ENCODE assay signal across 10 cellular contexts in the genomic region with DNA sequence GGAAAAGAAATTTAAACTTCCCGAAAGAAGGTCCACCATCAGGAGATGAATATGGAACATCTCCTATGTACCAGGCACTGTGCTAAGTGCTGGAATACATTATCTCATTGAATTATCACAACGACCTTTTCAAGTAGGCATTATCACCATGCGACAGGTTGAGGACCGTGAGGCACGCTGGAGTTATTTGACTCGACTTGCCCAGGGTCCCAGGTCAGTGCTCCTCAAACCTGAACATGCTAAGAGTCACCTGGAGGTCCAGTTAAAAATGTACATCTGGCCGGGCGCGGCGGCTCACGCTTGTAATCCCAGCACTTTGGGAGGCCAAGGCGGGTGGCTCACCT. TPM values are rescaled to one million over a fixed set of nuclear protein-coding genes. Genes with fewer than 3 reads are reported as not detected.
DNase-seq lines count a peak whose midpoint lies in the region; ATAC-seq and TF ChIP-seq lines count a peak whose summit lies in the region.
"Had no signal": no experiment of that assay in that cellular context is flagged by ENCODE, and none has a peak within 500 bp of the region (broad histone marks: within the 10 kb centered on the region; RNA-seq: fewer than 3 reads in every experiment).

No MANE protein-coding gene starts in this region.

- H3K36me3 Mint-ChIP-seq in WTC11 (no peaks in the 10 kb centered on the region; the same call in 1 of the 2 replicates), type B pancreatic cell (no peaks in the 10 kb centered on the region)

- H3K9me3 ChIP-seq in heart right ventricle (no peaks in the 10 kb centered on the region), gastroesophageal sphincter (no peaks in the 10 kb centered on the region)
- H3K9me3 ChIP-seq: transverse colon had no signal

- CTCF ChIA-PET in WTC11 (lab: Charles Lee) = interaction anchor here (1.0 to 2.9 kb wide), 25 partner anchors 9 to 241 kb away, joined by 3 to 55 read pairs (median 9); a partner anchor contains a TSS

- H3K4me1 Mint-ChIP-seq in WTC11 (peaks cover 14% of the 10 kb centered on the region), type B pancreatic cell (ENCODE audit: unreplicated experiment) (no peaks in the 10 kb centered on the region)

- peak overlapping the region; percentile 51; the same call in 1 of the 2 replicates for H3K4me3 Mint-ChIP-seq in WTC11
- no peak overlapping the region for H3K4me3 Mint-ChIP-seq in type B pancreatic cell

- TF ChIP-seq EP300 in gastroesophageal sphincter (IDR thresholded peaks at IDR 0.05) = no peak

- H3K27me3 Mint-ChIP-seq in WTC11 (ENCODE audit: low read depth) (no peaks in the 10 kb centered on the region), type B pancreatic cell (peaks cover 4% of the 10 kb centered on the region)

- ATAC-seq in heart right ventricle = peak in 2 of 8 donors; percentile 7 to 8
- ATAC-seq in left cardiac atrium = no peak
- ATAC-seq in WTC11 = no peak
- peak; percentile 7 for ATAC-seq in gastroesophageal sphincter
- no peak for ATAC-seq in GM18498 (IDR thresholded peaks at IDR 0.05; ENCODE audit: unreplicated experiment)

- H3K4me3 ChIP-seq in heart right ventricle (peak overlapping the region in 5 of 10 donors; percentile 45 to 55 (median 53)), gastroesophageal sphincter (peak overlapping the region in 1 of 2 donors; percentile 46)

- peaks cover 0 to 18% (median 10%) of the 10 kb centered on the region in 9 donors for H3K4me1 ChIP-seq in heart right ventricle
- H3K4me1 ChIP-seq in gastroesophageal sphincter = peaks cover 0 to 35% (median 0%) of the 10 kb centered on the region in 3 donors

- no peak for DNase-seq in heart right ventricle
- DNase-seq in left cardiac atrium = no peak
- DNase-seq in WTC11 (ENCODE audit: low spot score) = no peak
- DNase-seq in type B pancreatic cell (ENCODE audit: extremely low spot score, unreplicated experiment) = no peak
- no peak for DNase-seq in stimulated activated CD8-positive, alpha-beta memory T cell treated with anti-CD3 and anti-CD28 coated beads, Interleukin-4, amount 100 ng/mL, for 48 hours
- no peak for DNase-seq in activated CD4-positive, CD25-positive, alpha-beta regulatory T cell (lab: John Stamatoyannopoulos, UW)

- TF ChIP-seq CTCF in heart right ventricle (IDR thresholded peaks at IDR 0.05) (peak in 5 of 9 donors; percentile 3 to 13 (median 3)), WTC11 (IDR thresholded peaks at IDR 0.05) (peak; percentile 5; the same call in 1 of the 2 replicates), gastroesophageal sphincter (IDR thresholded peaks at IDR 0.05) (no peak), type B pancreatic cell (conservative IDR thresholded peaks at IDR 0.05) (peak; percentile 19)

- H3K36me3 ChIP-seq in heart right ventricle (no peaks in the 10 kb centered on the region), gastroesophageal sphincter (no peaks in the 10 kb centered on the region)
- H3K36me3 ChIP-seq: transverse colon had no signal

- intact Hi-C loops in heart right ventricle (cut with DNase I) (loop anchor here in 3 of 10 donors (5.0 to 10.0 kb wide), 3 partner anchors 68 to 685 kb away; a partner anchor contains a TSS), left cardiac atrium (cut with DNase I) (loop anchor here in 1 of 2 donors (5.0 kb wide), 2 partner anchors 73 to 683 kb away; no protein-coding TSS in a partner anchor)

- H3K27me3 ChIP-seq in heart right ventricle (peaks cover 0 to 23% (median 0%) of the 10 kb centered on the region in 7 donors), gastroesophageal sphincter (peaks cover 14% of the 10 kb centered on the region)

- no peak overlapping the region for H3K27ac Mint-ChIP-seq in WTC11
- no peak overlapping the region for H3K27ac Mint-ChIP-seq in type B pancreatic cell
- H3K27ac Mint-ChIP-seq: progenitor cell of endocrine pancreas had no signal

- H3K9me3 Mint-ChIP-seq in WTC11 (no peaks in the 10 kb centered on the region), type B pancreatic cell (no peaks in the 10 kb centered on the region)

- WGBS in heart right ventricle, 2 donors = 75 to 77% methylated on average over 12 of the region's 12 CpGs
- 56 to 76% methylated on average over 6 to 9 of the region's 12 CpGs for WGBS in gastroesophageal sphincter (ENCODE audit: low coverage in 1 of 2), 2 donors

- POLR2A ChIA-PET in WTC11 (lab: Charles Lee) = interaction anchor here (0.6 to 1.5 kb wide), 5 partner anchors 12 to 611 kb away, joined by 3 to 5 read pairs (median 4); no protein-coding TSS in a partner anchor

- no peak for TF ChIP-seq POLR2A in gastroesophageal sphincter (IDR thresholded peaks at IDR 0.05)

- H3K27ac ChIP-seq in heart right ventricle (peak overlapping the region in 1 of 10 donors; percentile 83), gastroesophageal sphincter (no peak overlapping the region)

TF ChIP-seq in WTC11, 78 proteins besides CTCF, POLR2A, EP300 and RAD21:
- no peak for TF ChIP-seq TCF7 (CRISPR knock-in tag; IDR thresholded peaks at IDR 0.05; ENCODE audit: low read depth)
- TF ChIP-seq, protein P1, sequence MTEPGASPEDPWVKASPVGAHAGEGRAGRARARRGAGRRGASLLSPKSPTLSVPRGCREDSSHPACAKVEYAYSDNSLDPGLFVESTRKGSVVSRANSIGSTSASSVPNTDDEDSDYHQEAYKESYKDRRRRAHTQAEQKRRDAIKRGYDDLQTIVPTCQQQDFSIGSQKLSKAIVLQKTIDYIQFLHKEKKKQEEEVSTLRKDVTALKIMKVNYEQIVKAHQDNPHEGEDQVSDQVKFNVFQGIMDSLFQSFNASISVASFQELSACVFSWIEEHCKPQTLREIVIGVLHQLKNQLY (CRISPR knock-in tag; IDR thresholded peaks at IDR 0.05) = no peak
- TF ChIP-seq, protein P2, sequence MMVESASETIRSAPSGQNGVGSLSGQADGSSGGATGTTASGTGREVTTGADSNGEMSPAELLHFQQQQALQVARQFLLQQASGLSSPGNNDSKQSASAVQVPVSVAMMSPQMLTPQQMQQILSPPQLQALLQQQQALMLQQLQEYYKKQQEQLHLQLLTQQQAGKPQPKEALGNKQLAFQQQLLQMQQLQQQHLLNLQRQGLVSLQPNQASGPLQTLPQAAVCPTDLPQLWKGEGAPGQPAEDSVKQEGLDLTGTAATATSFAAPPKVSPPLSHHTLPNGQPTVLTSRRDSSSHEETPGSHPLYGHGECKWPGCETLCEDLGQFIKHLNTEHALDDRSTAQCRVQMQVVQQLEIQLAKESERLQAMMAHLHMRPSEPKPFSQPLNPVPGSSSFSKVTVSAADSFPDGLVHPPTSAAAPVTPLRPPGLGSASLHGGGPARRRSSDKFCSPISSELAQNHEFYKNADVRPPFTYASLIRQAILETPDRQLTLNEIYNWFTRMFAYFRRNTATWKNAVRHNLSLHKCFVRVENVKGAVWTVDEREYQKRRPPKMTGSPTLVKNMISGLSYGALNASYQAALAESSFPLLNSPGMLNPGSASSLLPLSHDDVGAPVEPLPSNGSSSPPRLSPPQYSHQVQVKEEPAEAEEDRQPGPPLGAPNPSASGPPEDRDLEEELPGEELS (CRISPR knock-in tag; IDR thresholded peaks at IDR 0.05) = no peak
- no peak for TF ChIP-seq EMX1 (CRISPR knock-in tag; IDR thresholded peaks at IDR 0.05)
- TF ChIP-seq, protein P3, sequence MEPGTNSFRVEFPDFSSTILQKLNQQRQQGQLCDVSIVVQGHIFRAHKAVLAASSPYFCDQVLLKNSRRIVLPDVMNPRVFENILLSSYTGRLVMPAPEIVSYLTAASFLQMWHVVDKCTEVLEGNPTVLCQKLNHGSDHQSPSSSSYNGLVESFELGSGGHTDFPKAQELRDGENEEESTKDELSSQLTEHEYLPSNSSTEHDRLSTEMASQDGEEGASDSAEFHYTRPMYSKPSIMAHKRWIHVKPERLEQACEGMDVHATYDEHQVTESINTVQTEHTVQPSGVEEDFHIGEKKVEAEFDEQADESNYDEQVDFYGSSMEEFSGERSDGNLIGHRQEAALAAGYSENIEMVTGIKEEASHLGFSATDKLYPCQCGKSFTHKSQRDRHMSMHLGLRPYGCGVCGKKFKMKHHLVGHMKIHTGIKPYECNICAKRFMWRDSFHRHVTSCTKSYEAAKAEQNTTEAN (CRISPR knock-in tag; IDR thresholded peaks at IDR 0.05) = no peak

RNA-seq across cellular contexts. Expression of a gene that starts 15.9 kb away (rescaled TPM):
- total RNA-seq in heart right ventricle (10 to 100 TPM; 12.9 to 37.9 (median 16.9) TPM), left cardiac atrium (10 to 100 TPM; 25.4 to 25.7 TPM), WTC11 (2021) (81.6 to 102 TPM (median 101 TPM) in 3 replicates), gastroesophageal sphincter (10 to 100 TPM; 32.2 to 56.4 (median 40.5) TPM), type B pancreatic cell (ENCODE audit: low replicate concordance) (38.0 and 38.6 TPM in 2 replicates)
- 10 to 100 TPM; 21.4 to 96.7 TPM for polyA plus RNA-seq in heart right ventricle

RNA-seq across cellular contexts. Expression of a gene that starts 28.5 kb away (rescaled TPM):
- under 1 TPM in 8 of 10 donors, not detected in 2; 0.05 to 0.18 (median 0.12) TPM for total RNA-seq in heart right ventricle
- under 1 TPM; 0.01 to 0.07 TPM for polyA plus RNA-seq in heart right ventricle
- under 1 TPM in 1 of 2 donors, not detected in 1; 0.06 TPM for total RNA-seq in left cardiac atrium
- total RNA-seq in WTC11 (2021) = 12.0 to 13.4 TPM (median 13.3 TPM) in 3 replicates
- total RNA-seq in gastroesophageal sphincter = under 1 TPM in 3 of 4 donors, not detected in 1; 0.08 to 0.16 (median 0.12) TPM
- 1.1 and 13.5 TPM in 2 replicates for total RNA-seq in type B pancreatic cell (ENCODE audit: low replicate concordance)

RNA-seq across cellular contexts. Expression of a gene that starts 39.1 kb away (rescaled TPM):
- total RNA-seq in heart right ventricle (10 to 100 TPM; 10.9 to 28.5 (median 17.0) TPM), left cardiac atrium (10 to 100 TPM; 20.0 to 24.0 TPM), WTC11 (2021) (283 to 312 TPM (median 305 TPM) in 3 replicates), gastroesophageal sphincter (10 to 100 TPM; 19.4 to 43.7 (median 24.3) TPM), type B pancreatic cell (ENCODE audit: low replicate concordance) (45.0 and 70.7 TPM in 2 replicates)
- polyA plus RNA-seq in heart right ventricle = 10 to 100 TPM; 16.6 to 59.0 TPM

RNA-seq across cellular contexts. Expression of a gene that starts 42.0 kb away (rescaled TPM):
- total RNA-seq in heart right ventricle (10 to 100 TPM in 1 of 10 donors, 1 to 10 TPM in 9; 2.4 to 12.8 (median 5.1) TPM), left cardiac atrium (1 to 10 TPM; 1.2 to 1.3 TPM), WTC11 (2021) (1.2 to 3.1 TPM (median 2.8 TPM) in 3 replicates), gastroesophageal sphincter (1 to 10 TPM in 2 of 4 donors, under 1 TPM in 2; 0.35 to 1.4 (median 0.75) TPM), type B pancreatic cell (ENCODE audit: low replicate concordance) (0.40 TPM in 1 of 2 replicates, not detected in the other)
- polyA plus RNA-seq in heart right ventricle = 1 to 10 TPM; 7.5 to 9.0 TPM
- total RNA-seq: progenitor cell of endocrine pancreas had no signal

RNA-seq across cellular contexts. Expression of a gene that starts 56.0 kb away (rescaled TPM):
- 10 to 100 TPM in 1 of 10 donors, 1 to 10 TPM in 9; 4.8 to 21.7 (median 7.9) TPM for total RNA-seq in heart right ventricle
- 10 to 100 TPM in 1 of 2 donors, 1 to 10 TPM in 1; 6.0 to 12.9 TPM for polyA plus RNA-seq in heart right ventricle
- 1 to 10 TPM; 6.1 to 7.4 TPM for total RNA-seq in left cardiac atrium
- total RNA-seq in WTC11 (2021) = 0.74 to 1.3 TPM (median 1.1 TPM) in 3 replicates
- 10 to 100 TPM; 17.0 to 20.7 (median 18.8) TPM for total RNA-seq in gastroesophageal sphincter
- total RNA-seq in type B pancreatic cell (ENCODE audit: low replicate concordance) = 4.3 and 6.5 TPM in 2 replicates

Comparison
In these comparisons a context has a peak if more than half of its experiments do, and no peak if none do; other contexts are left out.
1. CTCF ChIP-seq: peak in heart right ventricle (5 of 9), WTC11 (single experiment) and type B pancreatic cell (single experiment); none in gastroesophageal sphincter (0 of 4).